ENCODE assay signal across 11 cellular contexts in the genomic region with DNA sequence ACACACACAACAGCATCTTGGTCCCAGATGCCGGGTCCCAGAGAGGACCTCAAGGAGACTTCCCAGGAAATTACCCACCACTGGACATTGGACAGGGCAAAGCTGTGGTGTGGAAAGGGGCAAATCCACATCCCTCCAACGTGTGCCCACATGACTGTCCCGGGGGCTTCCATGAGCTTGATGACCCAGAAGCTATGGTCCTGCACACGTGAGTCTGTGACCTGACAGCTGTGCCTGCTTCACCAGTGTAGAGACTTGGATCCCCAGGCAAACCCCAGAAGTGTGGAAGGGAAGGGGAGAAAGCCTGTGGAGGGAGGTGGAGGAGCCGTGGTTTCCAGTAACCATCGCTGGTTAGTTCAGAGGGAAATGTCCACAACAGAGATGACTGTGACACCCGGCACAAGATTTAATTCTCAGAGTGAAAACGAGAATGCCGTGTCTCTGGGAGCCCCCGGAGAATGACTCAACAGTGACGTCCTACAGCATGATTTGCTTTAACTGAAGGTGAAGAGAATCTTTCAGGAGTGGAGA. TPM values are rescaled to one million over a fixed set of nuclear protein-coding genes. Genes with fewer than 3 reads are reported as not detected.
DNase-seq lines count a peak whose midpoint lies in the region; ATAC-seq and TF ChIP-seq lines count a peak whose summit lies in the region.
"Had no signal": no experiment of that assay in that cellular context is flagged by ENCODE, and none has a peak within 500 bp of the region (broad histone marks: within the 10 kb centered on the region; RNA-seq: fewer than 3 reads in every experiment).

No MANE protein-coding gene starts in this region.

- no peaks in the 10 kb centered on the region for H3K9me3 ChIP-seq in upper lobe of left lung

- CTCF ChIA-PET in activated naive CD4-positive, alpha-beta T cell treated with anti-CD3 and anti-CD28 coated beads, Interleukin-2, amount 10 ng/mL, durations not matched to agents 7 days and 5 days (lab: Charles Lee) = no interaction called here

- no peak overlapping the region for H3K4me3 ChIP-seq in upper lobe of left lung
- H3K4me3 ChIP-seq: GM23248 had no signal

- no peak overlapping the region for H3K4me3 Mint-ChIP-seq in activated naive CD4-positive, alpha-beta T cell treated with anti-CD3 and anti-CD28 coated beads, Interleukin-2, amount 50 U/mL, for 24 hours
- no peak overlapping the region for H3K4me3 Mint-ChIP-seq in activated naive CD4-positive, alpha-beta T cell treated with anti-CD3 and anti-CD28 coated beads, Interleukin-2, amount 10 ng/mL, durations not matched to agents 7 days and 5 days
- H3K4me3 Mint-ChIP-seq in stimulated activated naive CD8-positive, alpha-beta T cell treated with anti-CD3 and anti-CD28 coated beads, Interleukin-15, Interleukin-2, amounts not matched to agents 100 ng/mL and 50 ng/mL, for 24 hours = peak overlapping the region; percentile 74
- H3K4me3 Mint-ChIP-seq: brain had no signal

- H3K27ac Mint-ChIP-seq in activated naive CD4-positive, alpha-beta T cell treated with anti-CD3 and anti-CD28 coated beads, Interleukin-2, amount 50 U/mL, for 24 hours = peak overlapping the region; percentile 66
- no peak overlapping the region for H3K27ac Mint-ChIP-seq in activated naive CD4-positive, alpha-beta T cell treated with anti-CD3 and anti-CD28 coated beads, Interleukin-2, amount 10 ng/mL, durations not matched to agents 7 days and 5 days
- peak overlapping the region; percentile 67 for H3K27ac Mint-ChIP-seq in stimulated activated naive CD8-positive, alpha-beta T cell treated with anti-CD3 and anti-CD28 coated beads, Interleukin-15, Interleukin-2, amounts not matched to agents 100 ng/mL and 50 ng/mL, for 24 hours
- H3K27ac Mint-ChIP-seq: brain had no signal

- no peaks in the 10 kb centered on the region for H3K27me3 ChIP-seq in upper lobe of left lung

- no peak for TF ChIP-seq POLR2A in upper lobe of left lung (IDR thresholded peaks at IDR 0.05)

- peaks cover 1% of the 10 kb centered on the region for H3K27me3 Mint-ChIP-seq in activated naive CD4-positive, alpha-beta T cell treated with anti-CD3 and anti-CD28 coated beads, Interleukin-2, amount 50 U/mL, for 24 hours
- peaks cover 54% of the 10 kb centered on the region for H3K27me3 Mint-ChIP-seq in activated naive CD4-positive, alpha-beta T cell treated with anti-CD3 and anti-CD28 coated beads, Interleukin-2, amount 10 ng/mL, durations not matched to agents 7 days and 5 days
- H3K27me3 Mint-ChIP-seq in stimulated activated naive CD8-positive, alpha-beta T cell treated with anti-CD3 and anti-CD28 coated beads, Interleukin-15, Interleukin-2, amounts not matched to agents 100 ng/mL and 50 ng/mL, for 24 hours = peaks cover 10% of the 10 kb centered on the region
- H3K27me3 Mint-ChIP-seq: brain had no signal

- ATAC-seq in HG02642 (IDR thresholded peaks at IDR 0.05; ENCODE audit: poor library complexity, unreplicated experiment) = peak; percentile 45
- no peak for ATAC-seq in upper lobe of left lung (ENCODE audit: low FRiP score in 2 of 2)
- no peak for ATAC-seq in GM18873 (IDR thresholded peaks at IDR 0.05; ENCODE audit: low FRiP score, unreplicated experiment)

- H3K36me3 ChIP-seq in upper lobe of left lung = no peaks in the 10 kb centered on the region

- no peak for TF ChIP-seq CTCF in upper lobe of left lung (IDR thresholded peaks at IDR 0.05)

- peaks cover 0 to 5% (median 0%) of the 10 kb centered on the region in 4 donors for H3K4me1 ChIP-seq in upper lobe of left lung

- no peaks in the 10 kb centered on the region for H3K36me3 Mint-ChIP-seq in activated naive CD4-positive, alpha-beta T cell treated with anti-CD3 and anti-CD28 coated beads, Interleukin-2, amount 50 U/mL, for 24 hours
- H3K36me3 Mint-ChIP-seq in activated naive CD4-positive, alpha-beta T cell treated with anti-CD3 and anti-CD28 coated beads, Interleukin-2, amount 10 ng/mL, durations not matched to agents 7 days and 5 days = no peaks in the 10 kb centered on the region
- no peaks in the 10 kb centered on the region for H3K36me3 Mint-ChIP-seq in stimulated activated naive CD8-positive, alpha-beta T cell treated with anti-CD3 and anti-CD28 coated beads, Interleukin-15, Interleukin-2, amounts not matched to agents 100 ng/mL and 50 ng/mL, for 24 hours (ENCODE audit: low read depth)
- H3K36me3 Mint-ChIP-seq: brain had no signal

- TF ChIP-seq EP300 in upper lobe of left lung (IDR thresholded peaks at IDR 0.05) = no peak

- DNase-seq in activated naive CD4-positive, alpha-beta T cell treated with anti-CD3 and anti-CD28 coated beads, Interleukin-2, amount 10 ng/mL, durations not matched to agents 7 days and 5 days = no peak
- peak; percentile 46 for DNase-seq in activated CD4-positive, CD25-positive, alpha-beta regulatory T cell treated with anti-CD3 and anti-CD28 coated beads, Interleukin-2, amount 50 U/mL, for 72 hours
- no peak for DNase-seq in HK-2 (ENCODE audit: unreplicated experiment)
- no peak for DNase-seq in upper lobe of left lung
- DNase-seq: NCI-H1092 treated with DMSO at 0.1 percent for 48 hours had no signal

- WGBS in upper lobe of left lung, 2 donors = 73 to 78% methylated on average over 11 of the region's 11 CpGs

- H3K27ac ChIP-seq in upper lobe of left lung = no peak overlapping the region
- H3K27ac ChIP-seq: GM23248 had no signal

- no peaks in the 10 kb centered on the region for H3K9me3 Mint-ChIP-seq in activated naive CD4-positive, alpha-beta T cell treated with anti-CD3 and anti-CD28 coated beads, Interleukin-2, amount 50 U/mL, for 24 hours
- no peaks in the 10 kb centered on the region for H3K9me3 Mint-ChIP-seq in activated naive CD4-positive, alpha-beta T cell treated with anti-CD3 and anti-CD28 coated beads, Interleukin-2, amount 10 ng/mL, durations not matched to agents 7 days and 5 days
- no peaks in the 10 kb centered on the region for H3K9me3 Mint-ChIP-seq in stimulated activated naive CD8-positive, alpha-beta T cell treated with anti-CD3 and anti-CD28 coated beads, Interleukin-15, Interleukin-2, amounts not matched to agents 100 ng/mL and 50 ng/mL, for 24 hours
- H3K9me3 Mint-ChIP-seq: brain had no signal

- H3K4me1 Mint-ChIP-seq in activated naive CD4-positive, alpha-beta T cell treated with anti-CD3 and anti-CD28 coated beads, Interleukin-2, amount 50 U/mL, for 24 hours = peaks cover 9% of the 10 kb centered on the region
- H3K4me1 Mint-ChIP-seq in activated naive CD4-positive, alpha-beta T cell treated with anti-CD3 and anti-CD28 coated beads, Interleukin-2, amount 10 ng/mL, durations not matched to agents 7 days and 5 days = peaks cover 7% of the 10 kb centered on the region
- peaks cover 49% of the 10 kb centered on the region for H3K4me1 Mint-ChIP-seq in stimulated activated naive CD8-positive, alpha-beta T cell treated with anti-CD3 and anti-CD28 coated beads, Interleukin-15, Interleukin-2, amounts not matched to agents 100 ng/mL and 50 ng/mL, for 24 hours (ENCODE audit: low read depth)
- H3K4me1 Mint-ChIP-seq: brain had no signal

RNA-seq across cellular contexts. Expression of a gene that starts 19.1 kb away (rescaled TPM):
- total RNA-seq in upper lobe of left lung = under 1 TPM in 4 of 6 donors, not detected in 2; 0.15 to 0.84 (median 0.52) TPM
- total RNA-seq: GM23248 had no signal

RNA-seq across cellular contexts. Expression of a gene that starts 51.7 kb away (rescaled TPM):
- not detected for total RNA-seq in upper lobe of left lung
- total RNA-seq: GM23248 had no signal
